1 cellular context compared by ENCODE assay signal in the genomic region with DNA sequence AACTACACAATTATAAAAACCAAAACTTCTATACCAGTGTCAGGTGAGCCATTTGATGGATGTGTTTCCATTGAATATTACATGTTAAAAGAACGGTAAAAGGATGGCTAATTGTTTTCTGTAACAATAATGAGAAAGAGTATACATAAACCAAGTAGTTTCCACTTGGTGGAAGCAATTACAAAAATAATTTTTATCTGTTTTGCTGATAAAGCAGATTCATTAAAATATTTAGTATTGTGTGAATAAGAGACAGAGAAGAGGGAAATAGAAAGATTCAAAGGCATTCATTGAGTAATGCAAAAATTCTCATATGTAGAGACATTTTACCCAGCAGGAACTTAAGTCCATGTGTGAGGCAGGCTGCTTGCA.
TF ChIP-seq lines count a peak whose summit lies in the region.

No MANE protein-coding gene starts in this region.

TF ChIP-seq in neural cell, 6 proteins besides CTCF, POLR2A, EP300 and RAD21 (continued from another document):
- TF ChIP-seq SMC3 (conservative IDR thresholded peaks at IDR 0.05; ENCODE audit: poor library complexity), result no peak
- TF ChIP-seq MXI1 (conservative IDR thresholded peaks at IDR 0.05; ENCODE audit: poor library complexity, severe bottlenecking), result no peak
- no peak for TF ChIP-seq TAF1 (IDR thresholded peaks at IDR 0.05; ENCODE audit: low read depth)
TF ChIP-seq in neural cell: peak in this region for 0.
